ENCODE assay signal across 1 cellular context in the genomic region with DNA sequence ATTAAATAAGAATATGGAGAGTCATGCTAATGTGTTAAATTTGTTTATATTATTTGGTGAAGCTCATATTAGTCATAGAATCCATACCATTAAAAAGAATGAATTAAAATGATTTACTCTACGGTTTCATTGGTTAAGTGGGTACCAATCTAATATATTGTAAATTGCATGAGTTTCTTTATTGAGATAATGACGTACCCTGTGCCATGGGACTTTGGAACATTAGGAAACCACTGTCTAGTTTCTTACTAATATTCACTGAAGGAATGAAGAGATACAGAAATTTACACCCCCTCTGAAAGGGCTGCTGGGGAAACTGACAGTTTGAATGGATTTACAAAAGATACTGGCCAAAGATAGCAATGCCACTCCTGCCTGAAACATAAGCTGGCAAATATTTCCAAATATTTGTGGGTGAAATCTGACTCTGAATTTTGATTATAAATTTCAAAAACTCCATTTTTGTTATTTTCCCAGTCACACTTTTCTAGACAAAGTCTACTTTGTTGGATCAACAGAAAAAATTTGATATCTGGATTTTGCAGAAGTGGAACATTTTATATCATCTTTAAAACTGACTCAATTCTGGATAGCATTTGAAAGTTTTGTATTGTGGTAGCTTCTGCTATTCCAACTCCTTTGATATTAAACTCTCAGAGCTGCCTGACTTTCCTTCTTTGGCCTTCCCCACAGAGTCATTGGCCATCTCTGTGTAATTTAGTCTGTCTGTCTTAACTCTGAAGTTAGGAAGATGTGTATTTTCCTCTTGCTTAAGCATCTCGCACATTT.
TF ChIP-seq lines count a peak whose summit lies in the region.

No MANE protein-coding gene starts in this region.

TF ChIP-seq in WTC11, 78 proteins besides CTCF, POLR2A, EP300 and RAD21 (continued from another document):
- TF ChIP-seq, protein P1, sequence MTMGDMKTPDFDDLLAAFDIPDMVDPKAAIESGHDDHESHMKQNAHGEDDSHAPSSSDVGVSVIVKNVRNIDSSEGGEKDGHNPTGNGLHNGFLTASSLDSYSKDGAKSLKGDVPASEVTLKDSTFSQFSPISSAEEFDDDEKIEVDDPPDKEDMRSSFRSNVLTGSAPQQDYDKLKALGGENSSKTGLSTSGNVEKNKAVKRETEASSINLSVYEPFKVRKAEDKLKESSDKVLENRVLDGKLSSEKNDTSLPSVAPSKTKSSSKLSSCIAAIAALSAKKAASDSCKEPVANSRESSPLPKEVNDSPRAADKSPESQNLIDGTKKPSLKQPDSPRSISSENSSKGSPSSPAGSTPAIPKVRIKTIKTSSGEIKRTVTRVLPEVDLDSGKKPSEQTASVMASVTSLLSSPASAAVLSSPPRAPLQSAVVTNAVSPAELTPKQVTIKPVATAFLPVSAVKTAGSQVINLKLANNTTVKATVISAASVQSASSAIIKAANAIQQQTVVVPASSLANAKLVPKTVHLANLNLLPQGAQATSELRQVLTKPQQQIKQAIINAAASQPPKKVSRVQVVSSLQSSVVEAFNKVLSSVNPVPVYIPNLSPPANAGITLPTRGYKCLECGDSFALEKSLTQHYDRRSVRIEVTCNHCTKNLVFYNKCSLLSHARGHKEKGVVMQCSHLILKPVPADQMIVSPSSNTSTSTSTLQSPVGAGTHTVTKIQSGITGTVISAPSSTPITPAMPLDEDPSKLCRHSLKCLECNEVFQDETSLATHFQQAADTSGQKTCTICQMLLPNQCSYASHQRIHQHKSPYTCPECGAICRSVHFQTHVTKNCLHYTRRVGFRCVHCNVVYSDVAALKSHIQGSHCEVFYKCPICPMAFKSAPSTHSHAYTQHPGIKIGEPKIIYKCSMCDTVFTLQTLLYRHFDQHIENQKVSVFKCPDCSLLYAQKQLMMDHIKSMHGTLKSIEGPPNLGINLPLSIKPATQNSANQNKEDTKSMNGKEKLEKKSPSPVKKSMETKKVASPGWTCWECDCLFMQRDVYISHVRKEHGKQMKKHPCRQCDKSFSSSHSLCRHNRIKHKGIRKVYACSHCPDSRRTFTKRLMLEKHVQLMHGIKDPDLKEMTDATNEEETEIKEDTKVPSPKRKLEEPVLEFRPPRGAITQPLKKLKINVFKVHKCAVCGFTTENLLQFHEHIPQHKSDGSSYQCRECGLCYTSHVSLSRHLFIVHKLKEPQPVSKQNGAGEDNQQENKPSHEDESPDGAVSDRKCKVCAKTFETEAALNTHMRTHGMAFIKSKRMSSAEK (CRISPR knock-in tag; IDR thresholded peaks at IDR 0.05; ENCODE audit: borderline replicate concordance) = no peak
- TF ChIP-seq, protein P2, sequence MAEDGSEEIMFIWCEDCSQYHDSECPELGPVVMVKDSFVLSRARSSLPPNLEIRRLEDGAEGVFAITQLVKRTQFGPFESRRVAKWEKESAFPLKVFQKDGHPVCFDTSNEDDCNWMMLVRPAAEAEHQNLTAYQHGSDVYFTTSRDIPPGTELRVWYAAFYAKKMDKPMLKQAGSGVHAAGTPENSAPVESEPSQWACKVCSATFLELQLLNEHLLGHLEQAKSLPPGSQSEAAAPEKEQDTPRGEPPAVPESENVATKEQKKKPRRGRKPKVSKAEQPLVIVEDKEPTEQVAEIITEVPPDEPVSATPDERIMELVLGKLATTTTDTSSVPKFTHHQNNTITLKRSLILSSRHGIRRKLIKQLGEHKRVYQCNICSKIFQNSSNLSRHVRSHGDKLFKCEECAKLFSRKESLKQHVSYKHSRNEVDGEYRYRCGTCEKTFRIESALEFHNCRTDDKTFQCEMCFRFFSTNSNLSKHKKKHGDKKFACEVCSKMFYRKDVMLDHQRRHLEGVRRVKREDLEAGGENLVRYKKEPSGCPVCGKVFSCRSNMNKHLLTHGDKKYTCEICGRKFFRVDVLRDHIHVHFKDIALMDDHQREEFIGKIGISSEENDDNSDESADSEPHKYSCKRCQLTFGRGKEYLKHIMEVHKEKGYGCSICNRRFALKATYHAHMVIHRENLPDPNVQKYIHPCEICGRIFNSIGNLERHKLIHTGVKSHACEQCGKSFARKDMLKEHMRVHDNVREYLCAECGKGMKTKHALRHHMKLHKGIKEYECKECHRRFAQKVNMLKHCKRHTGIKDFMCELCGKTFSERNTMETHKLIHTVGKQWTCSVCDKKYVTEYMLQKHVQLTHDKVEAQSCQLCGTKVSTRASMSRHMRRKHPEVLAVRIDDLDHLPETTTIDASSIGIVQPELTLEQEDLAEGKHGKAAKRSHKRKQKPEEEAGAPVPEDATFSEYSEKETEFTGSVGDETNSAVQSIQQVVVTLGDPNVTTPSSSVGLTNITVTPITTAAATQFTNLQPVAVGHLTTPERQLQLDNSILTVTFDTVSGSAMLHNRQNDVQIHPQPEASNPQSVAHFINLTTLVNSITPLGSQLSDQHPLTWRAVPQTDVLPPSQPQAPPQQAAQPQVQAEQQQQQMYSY (CRISPR knock-in tag; IDR thresholded peaks at IDR 0.05) = no peak
- TF ChIP-seq NFATC4 (CRISPR knock-in tag; IDR thresholded peaks at IDR 0.05) (no peak), MXD4 (CRISPR knock-in tag; IDR thresholded peaks at IDR 0.05; ENCODE audit: borderline replicate concordance) (no peak), TP53 (CRISPR knock-in tag; IDR thresholded peaks at IDR 0.05) (no peak)
- TF ChIP-seq, protein P3, sequence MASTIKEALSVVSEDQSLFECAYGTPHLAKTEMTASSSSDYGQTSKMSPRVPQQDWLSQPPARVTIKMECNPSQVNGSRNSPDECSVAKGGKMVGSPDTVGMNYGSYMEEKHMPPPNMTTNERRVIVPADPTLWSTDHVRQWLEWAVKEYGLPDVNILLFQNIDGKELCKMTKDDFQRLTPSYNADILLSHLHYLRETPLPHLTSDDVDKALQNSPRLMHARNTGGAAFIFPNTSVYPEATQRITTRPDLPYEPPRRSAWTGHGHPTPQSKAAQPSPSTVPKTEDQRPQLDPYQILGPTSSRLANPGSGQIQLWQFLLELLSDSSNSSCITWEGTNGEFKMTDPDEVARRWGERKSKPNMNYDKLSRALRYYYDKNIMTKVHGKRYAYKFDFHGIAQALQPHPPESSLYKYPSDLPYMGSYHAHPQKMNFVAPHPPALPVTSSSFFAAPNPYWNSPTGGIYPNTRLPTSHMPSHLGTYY (CRISPR knock-in tag; IDR thresholded peaks at IDR 0.05) = no peak
- TF ChIP-seq, protein P4, sequence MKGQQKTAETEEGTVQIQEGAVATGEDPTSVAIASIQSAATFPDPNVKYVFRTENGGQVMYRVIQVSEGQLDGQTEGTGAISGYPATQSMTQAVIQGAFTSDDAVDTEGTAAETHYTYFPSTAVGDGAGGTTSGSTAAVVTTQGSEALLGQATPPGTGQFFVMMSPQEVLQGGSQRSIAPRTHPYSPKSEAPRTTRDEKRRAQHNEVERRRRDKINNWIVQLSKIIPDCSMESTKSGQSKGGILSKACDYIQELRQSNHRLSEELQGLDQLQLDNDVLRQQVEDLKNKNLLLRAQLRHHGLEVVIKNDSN (CRISPR knock-in tag; IDR thresholded peaks at IDR 0.05) = no peak
- TF ChIP-seq, protein P5, sequence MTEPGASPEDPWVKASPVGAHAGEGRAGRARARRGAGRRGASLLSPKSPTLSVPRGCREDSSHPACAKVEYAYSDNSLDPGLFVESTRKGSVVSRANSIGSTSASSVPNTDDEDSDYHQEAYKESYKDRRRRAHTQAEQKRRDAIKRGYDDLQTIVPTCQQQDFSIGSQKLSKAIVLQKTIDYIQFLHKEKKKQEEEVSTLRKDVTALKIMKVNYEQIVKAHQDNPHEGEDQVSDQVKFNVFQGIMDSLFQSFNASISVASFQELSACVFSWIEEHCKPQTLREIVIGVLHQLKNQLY (CRISPR knock-in tag; IDR thresholded peaks at IDR 0.05) = no peak
